In the genomic region with DNA sequence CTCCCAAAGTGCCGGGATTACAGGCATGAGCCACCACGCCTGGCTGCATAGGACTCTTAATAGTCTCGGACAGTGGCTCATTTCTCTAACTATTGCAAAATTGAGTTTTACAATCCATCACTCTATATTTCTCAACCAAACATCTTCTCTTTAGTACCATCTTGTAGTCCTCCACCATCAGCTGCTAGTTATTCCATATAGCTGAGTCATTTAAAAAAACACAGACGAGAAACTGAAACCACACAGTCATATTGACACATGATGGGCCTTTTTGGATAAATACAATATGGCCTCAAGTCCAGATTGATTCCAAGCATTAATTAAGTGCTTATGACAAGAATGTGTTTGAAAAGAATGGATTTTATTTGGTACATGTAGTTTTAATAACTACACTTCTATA, we compare ENCODE assay signal across 30 cellular contexts.
A peak's percentile ranks its signal among the peaks of the same experiment; 100 is the strongest.
DNase-seq lines count a peak whose midpoint lies in the region; ATAC-seq, FAIRE-seq and TF ChIP-seq lines count a peak whose summit lies in the region.
"Had no signal": no experiment of that assay in that cellular context is flagged by ENCODE, and none has a peak within 500 bp of the region (broad histone marks: within the 10 kb centered on the region; RNA-seq: fewer than 3 reads in every experiment).

No MANE protein-coding gene starts in this region.

- H3K9me3 ChIP-seq in HepG2 (ENCODE audit: low read length) (peaks cover 6% of the 10 kb centered on the region), right lobe of liver (no peaks in the 10 kb centered on the region), GM12878 (replicated peaks; ENCODE audit: control insufficient read depth, insufficient read depth, low read length) (no peaks in the 10 kb centered on the region), tibial nerve (no peaks in the 10 kb centered on the region)
- H3K9me3 ChIP-seq: BLaER1, SJCRH30 had no signal

- in situ Hi-C loops in HepG2 (cut with HindIII; ENCODE audit: extremely low pct_ligation_motif_present, low pct_unique_long_range_greater_than_20kb): no loop called here
- in situ Hi-C loops in GM12878 (cut with MboI): loop anchor here (5.0 kb wide), 1 partner anchor 85 kb away; no protein-coding TSS in a partner anchor

- H3K27ac ChIP-seq in HepG2 (ENCODE audit: extremely low read length, insufficient read depth, low read length) (no peak overlapping the region), right lobe of liver (no peak overlapping the region), GM12878 (ENCODE audit: control insufficient read depth, insufficient read depth) (no peak overlapping the region), tibial nerve (no peak overlapping the region)
- H3K27ac ChIP-seq: BLaER1, PC-9, SJCRH30 had no signal

- H3K27me3 ChIP-seq in HepG2 (ENCODE audit: control insufficient read depth in 1 of 2, insufficient read depth in 2 of 2, low read length in 2 of 2): no peaks in the 10 kb centered on the region
- no peaks in the 10 kb centered on the region for H3K27me3 ChIP-seq in right lobe of liver
- H3K27me3 ChIP-seq in GM12878 (replicated peaks in 1 of 2; ENCODE audit: control insufficient read depth in 2 of 2, insufficient read depth in 2 of 2, low read length in 1 of 2): no peaks in the 10 kb centered on the region
- H3K27me3 ChIP-seq in tibial nerve: no peaks in the 10 kb centered on the region
- H3K27me3 ChIP-seq: BLaER1, SJCRH30 had no signal

- CTCF ChIA-PET in HepG2 (lab: Yijun Ruan, JAX; ENCODE audit: low intra/inter-chr PET ratio, low total read pairs) (no interaction called here), GM12878 (lab: Yijun Ruan, JAX) (no interaction called here)

- no peak overlapping the region for H2AFZ ChIP-seq in HepG2 (ENCODE audit: low read length)
- no peak overlapping the region for H2AFZ ChIP-seq in GM12878 (ENCODE audit: control insufficient read depth, low read depth, low read length)
- H2AFZ ChIP-seq: PC-9 had no signal

- ATAC-seq in HepG2: no peak
- no peak for ATAC-seq in right lobe of liver
- peak; percentile 37; the same call in 2 of the 3 replicates for ATAC-seq in GM12878
- ATAC-seq in HG02884 (IDR thresholded peaks at IDR 0.05; ENCODE audit: unreplicated experiment): no peak
- ATAC-seq: Right ventricle myocardium inferior had no signal

- WGBS in HepG2 (ENCODE audit: low lambda C conversion rate): 62% methylated on average over 4 of the region's 4 CpGs
- WGBS in right lobe of liver (ENCODE audit: insufficient coverage, low coverage, low lambda C conversion rate, missing lambda C conversion rate): 94% methylated on average over 4 of the region's 4 CpGs
- 73% methylated on average over 4 of the region's 4 CpGs for WGBS in GM12878 (ENCODE audit: insufficient coverage, insufficient replicate concordance, low lambda C conversion rate, missing lambda C conversion rate)
- 91 to 97% methylated on average over 4 of the region's 4 CpGs for WGBS in tibial nerve, 2 donors

- POLR2A ChIA-PET in HepG2 (lab: Yijun Ruan, JAX): no interaction called here
- POLR2A ChIA-PET in GM12878 (lab: Charles Lee): interaction anchor here (0.6 kb wide), 1 partner anchor 1152 kb away, joined by 3 read pairs; no protein-coding TSS in a partner anchor

- RAD21 ChIA-PET in GM12878 (lab: Charles Lee; ENCODE audit: unreplicated experiment): no interaction called here

- TF ChIP-seq RAD21 in HepG2 (CRISPR knock-in tag; IDR thresholded peaks at IDR 0.05) (no peak), GM12878 (IDR thresholded peaks at IDR 0.05; ENCODE audit: insufficient read depth, low read depth, low read length) (no peak)

- TF ChIP-seq EP300 in HepG2 (IDR thresholded peaks at IDR 0.05; ENCODE audit: low read depth in 2 of 2, low read length in 2 of 2) (no peak), HepG2 (CRISPR knock-in tag; IDR thresholded peaks at IDR 0.05; ENCODE audit: borderline replicate concordance) (no peak), GM12878 (IDR thresholded peaks at IDR 0.05; ENCODE audit: borderline replicate concordance in 1 of 2, control insufficient read depth in 1 of 2, low read depth in 2 of 2, low read length in 2 of 2) (no peak), tibial nerve (IDR thresholded peaks at IDR 0.05) (no peak)

- DNase-seq in HepG2 (ENCODE audit: low spot score): no peak
- DNase-seq in right lobe of liver: no peak
- DNase-seq in HT1080 (ENCODE audit: low read depth): peak; percentile 7
- DNase-seq in GM12878 (ENCODE audit: low read depth, low spot score): no peak
- no peak for DNase-seq in mesenteric fat pad (ENCODE audit: low spot score)
- no peak for DNase-seq in tibial nerve (ENCODE audit: low spot score in 2 of 2)
- DNase-seq in NAMALWA (ENCODE audit: low spot score): no peak
- DNase-seq: CD4-positive, CD25-positive, alpha-beta regulatory T cell; DMS53; GDM1; H7; KG1; NCI-H1105; NCI-H1436 treated with DMSO at 0.1 percent for 48 hours; NCI-H187 treated with DMSO at 0.1 percent for 48 hours; NCI-H2171 treated with DMSO at 0.1 percent for 48 hours; NCI-H345; NCI-H524; NCI-H774; NK-92 treated with Interleukin-12 subunit alpha and Interleukin-12 subunit beta, amount 100 ng/mL, for 24 hours; PC-9; SJCRH30; T-helper 2 cell had no signal

- H3K36me3 ChIP-seq in HepG2 (replicated peaks in 1 of 2; ENCODE audit: control insufficient read depth in 1 of 2, insufficient read depth in 2 of 2, low read length in 2 of 2) (no peaks in the 10 kb centered on the region), right lobe of liver (no peaks in the 10 kb centered on the region), GM12878 (ENCODE audit: control insufficient read depth in 2 of 2, insufficient read depth in 2 of 2, low read length in 1 of 2) (no peaks in the 10 kb centered on the region), tibial nerve (no peaks in the 10 kb centered on the region)
- H3K36me3 ChIP-seq: BLaER1, SJCRH30 had no signal

- H3K4me3 ChIP-seq in HepG2 (replicated peaks in 1 of 3; ENCODE audit: insufficient read depth in 1 of 3, low read depth in 2 of 3, low read length in 3 of 3): no peak overlapping the region
- H3K4me3 ChIP-seq in right lobe of liver: no peak overlapping the region
- H3K4me3 ChIP-seq in GM12878: no peak overlapping the region
- H3K4me3 ChIP-seq in tibial nerve: no peak overlapping the region
- H3K4me3 ChIP-seq: BLaER1, PC-9, SJCRH30 had no signal

- H3K4me2 ChIP-seq in HepG2 (ENCODE audit: low read depth, low read length) (no peak overlapping the region), GM12878 (ENCODE audit: control insufficient read depth, insufficient read depth) (no peak overlapping the region)
- H3K4me2 ChIP-seq: BLaER1, PC-9 had no signal

- SMC1A ChIA-PET in GM12878 (lab: Charles Lee; ENCODE audit: uncharacterized antibody, unreplicated experiment): no interaction called here

- H4K20me1 ChIP-seq in HepG2 (ENCODE audit: insufficient read depth, low read length) (no peaks in the 10 kb centered on the region), GM12878 (ENCODE audit: control insufficient read depth, insufficient read depth) (no peaks in the 10 kb centered on the region)
- H4K20me1 ChIP-seq: BLaER1 had no signal

- no peak for FAIRE-seq in HepG2 (lab: Jason Lieb, UNC)
- FAIRE-seq in GM12878 (lab: Jason Lieb, UNC): no peak
- FAIRE-seq: D721Med, GM12892, GM19239, HTR-8/SVneo had no signal

- TF ChIP-seq POLR2A in HepG2 (IDR thresholded peaks at IDR 0.05; ENCODE audit: insufficient read depth in 1 of 2, low read depth in 2 of 2, low read length in 2 of 2) (no peak), right lobe of liver (IDR thresholded peaks at IDR 0.05) (no peak), GM12878 (IDR thresholded peaks at IDR 0.05; ENCODE audit: low read depth, low read length) (no peak), tibial nerve (IDR thresholded peaks at IDR 0.05) (no peak)

- H3K9ac ChIP-seq in HepG2 (ENCODE audit: insufficient read depth, low read depth, low read length) (no peak overlapping the region), GM12878 (ENCODE audit: control insufficient read depth, insufficient read depth, low read length) (no peak overlapping the region)
- H3K9ac ChIP-seq: BLaER1 had no signal

- H3K79me2 ChIP-seq in HepG2 (ENCODE audit: insufficient read depth, low read length) (no peaks in the 10 kb centered on the region), GM12878 (ENCODE audit: control insufficient read depth, insufficient read depth, low read length) (no peaks in the 10 kb centered on the region)

- intact Hi-C loops in HepG2 (cut with micrococcal nuclease; ENCODE audit: unreplicated experiment): no loop called here
- intact Hi-C loops in right lobe of liver (cut with DNase I): no loop called here
- intact Hi-C loops in GM12878 (cut with micrococcal nuclease; ENCODE audit: unreplicated experiment): no loop called here

- H3K4me1 ChIP-seq in HepG2 (ENCODE audit: insufficient read depth, low read length) (no peaks in the 10 kb centered on the region), right lobe of liver (no peaks in the 10 kb centered on the region), GM12878 (ENCODE audit: control insufficient read depth, insufficient read depth, low read length) (no peaks in the 10 kb centered on the region), tibial nerve (no peaks in the 10 kb centered on the region)
- H3K4me1 ChIP-seq: BLaER1, SJCRH30 had no signal

- TF ChIP-seq CTCF in HepG2 (CRISPR knock-in tag; IDR thresholded peaks at IDR 0.05) (no peak), right lobe of liver (IDR thresholded peaks at IDR 0.05) (no peak), GM12878 (IDR thresholded peaks at IDR 0.05 in 2 of 3, conservative IDR thresholded peaks at IDR 0.05 in 1 of 3; ENCODE audit: control insufficient read depth in 2 of 3, extremely low read depth in 1 of 3, insufficient read depth in 1 of 3, low read depth in 3 of 3, low read length in 3 of 3) (no peak), tibial nerve (IDR thresholded peaks at IDR 0.05) (no peak)

- no TSS peak for BruUV-seq in HepG2 (replicated peaks; lab: Mats Ljungman, UMichigan)
- no TSS peak for BruUV-seq in GM12878 (replicated peaks; lab: Mats Ljungman, UMichigan)

TF ChIP-seq in HepG2, 621 proteins besides CTCF, POLR2A, EP300 and RAD21:
- TF ChIP-seq MAFK (conservative IDR thresholded peaks at IDR 0.05 in 1 of 2, IDR thresholded peaks at IDR 0.05 in 1 of 2; ENCODE audit: low read length in 2 of 2) (0 out of 4 replicates have a peak, but pooled peaks of 1 of the 2 experiments have one; percentile 2), NFE2L2 (IDR thresholded peaks at IDR 0.05; ENCODE audit: low read length) (peak; percentile 38; the same call in 1 of the 2 replicates), STAG1 (CRISPR knock-in tag; IDR thresholded peaks at IDR 0.05) (no peak)

TF ChIP-seq in GM12878, 131 proteins besides CTCF, POLR2A, EP300 and RAD21 (continues in another document):
- TF ChIP-seq MTA3 (IDR thresholded peaks at IDR 0.05; ENCODE audit: borderline replicate concordance, low read length) (no peak), ZNF384 (IDR thresholded peaks at IDR 0.05; ENCODE audit: borderline replicate concordance, low read depth, low read length) (no peak), SPI1 (IDR thresholded peaks at IDR 0.05; ENCODE audit: borderline replicate concordance, insufficient read depth, low read depth, low read length) (no peak), BCL11A (IDR thresholded peaks at IDR 0.05; ENCODE audit: low read depth, low read length) (no peak)
